9 cellular contexts compared by ENCODE assay signal in the genomic region with DNA sequence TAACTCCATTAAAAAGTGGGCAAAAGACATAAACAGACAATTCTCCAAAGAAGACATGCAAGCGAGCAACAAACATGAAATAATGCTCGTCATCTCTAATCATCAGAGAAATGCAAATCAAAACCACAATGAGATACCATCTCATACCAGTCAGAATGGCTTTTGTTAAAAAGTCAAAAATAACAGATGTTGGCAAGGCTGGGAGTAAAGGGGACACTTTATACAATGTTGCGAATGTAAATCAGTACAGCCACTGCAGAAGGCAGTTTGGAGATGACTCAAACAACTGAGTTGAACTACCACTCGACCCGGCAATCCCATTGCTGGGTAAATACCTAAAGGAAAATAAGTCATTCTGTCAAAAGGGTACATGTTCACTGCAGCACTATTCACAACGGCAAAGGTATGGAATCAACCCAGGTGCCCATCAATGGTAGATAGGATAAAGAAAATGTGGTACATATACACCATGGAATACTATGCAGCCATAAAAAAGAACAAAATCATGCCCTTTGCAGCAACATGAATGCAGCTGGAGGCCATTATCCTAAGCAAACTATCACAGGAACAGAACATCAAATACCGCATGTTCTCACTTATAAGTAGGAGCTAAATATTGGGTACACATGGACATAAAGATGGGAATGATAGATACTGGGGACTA. TPM values are rescaled to one million over a fixed set of nuclear protein-coding genes. Genes with fewer than 3 reads are reported as not detected.
A peak's percentile ranks its signal among the peaks of the same experiment; 100 is the strongest.
DNase-seq lines count a peak whose midpoint lies in the region; ATAC-seq and TF ChIP-seq lines count a peak whose summit lies in the region.
"Had no signal": no experiment of that assay in that cellular context is flagged by ENCODE, and none has a peak within 500 bp of the region (broad histone marks: within the 10 kb centered on the region; RNA-seq: fewer than 3 reads in every experiment).

No MANE protein-coding gene starts in this region.

- peak; percentile 29 for DNase-seq in GM12865 (ENCODE audit: low read depth)
- DNase-seq in HT1080 (ENCODE audit: low read depth) = peak; percentile 52
- DNase-seq in naive B cell = no peak
- no peak for DNase-seq in medulla oblongata (ENCODE audit: extremely low spot score)
- no peak for DNase-seq in NCI-H510A (lab: John Stamatoyannopoulos, UW)
- no peak for DNase-seq in C1 segment of cervical spinal cord (lab: John Stamatoyannopoulos, UW)
- DNase-seq: GOT3 had no signal

- peaks cover 26% of the 10 kb centered on the region for H3K4me1 Mint-ChIP-seq in activated T-helper 17 cell treated with anti-CD3 and anti-CD28 coated beads, Interleukin-2, amount 50 U/mL, for 72 hours
- peaks cover 0 to 16% (median 5%) of the 10 kb centered on the region in 3 donors for H3K4me1 Mint-ChIP-seq in naive B cell

- TF ChIP-seq CTCF in GM12865 (IDR thresholded peaks at IDR 0.05; ENCODE audit: insufficient read depth, low read depth, low read length, missing control alignments) = no peak

- H3K27ac Mint-ChIP-seq in activated T-helper 17 cell treated with anti-CD3 and anti-CD28 coated beads, Interleukin-2, amount 50 U/mL, for 72 hours = peak overlapping the region; percentile 85
- H3K27ac Mint-ChIP-seq in naive B cell = peak overlapping the region in 5 of 6 donors; percentile 6 to 80 (median 58)

- H3K4me3 Mint-ChIP-seq in activated T-helper 17 cell treated with anti-CD3 and anti-CD28 coated beads, Interleukin-2, amount 50 U/mL, for 72 hours = peak overlapping the region; percentile 60
- no peak overlapping the region for H3K4me3 Mint-ChIP-seq in naive B cell

- ATAC-seq in activated T-helper 17 cell treated with anti-CD3 and anti-CD28 coated beads, Interleukin-2, amount 50 U/mL, for 72 hours (replicated peaks) = peak; percentile 73
- ATAC-seq in naive B cell (ENCODE audit: low read depth in 2 of 2) = peak; percentile 15 to 44
- ATAC-seq in HG03097 (IDR thresholded peaks at IDR 0.05; ENCODE audit: low FRiP score, unreplicated experiment) = no peak

- no peak overlapping the region for H3K4me3 ChIP-seq in GM12865 (ENCODE audit: low read depth, low read length)

- peaks cover 5% of the 10 kb centered on the region for H3K36me3 Mint-ChIP-seq in activated T-helper 17 cell treated with anti-CD3 and anti-CD28 coated beads, Interleukin-2, amount 50 U/mL, for 72 hours (ENCODE audit: low read depth)
- no peaks in the 10 kb centered on the region for H3K36me3 Mint-ChIP-seq in naive B cell

- H3K9me3 Mint-ChIP-seq in activated T-helper 17 cell treated with anti-CD3 and anti-CD28 coated beads, Interleukin-2, amount 50 U/mL, for 72 hours = no peaks in the 10 kb centered on the region
- peaks cover 0 to 3% (median 0%) of the 10 kb centered on the region in 7 donors for H3K9me3 Mint-ChIP-seq in naive B cell

- H3K27me3 Mint-ChIP-seq in activated T-helper 17 cell treated with anti-CD3 and anti-CD28 coated beads, Interleukin-2, amount 50 U/mL, for 72 hours = no peaks in the 10 kb centered on the region
- H3K27me3 Mint-ChIP-seq in naive B cell = no peaks in the 10 kb centered on the region

RNA-seq across cellular contexts. Expression of a gene that starts 25.9 kb away (rescaled TPM):
- total RNA-seq in HT1080 (2014; rRNA removed; shearing (Covaris generic)) = 0.59 and 1.1 TPM in 2 replicates
- 0.50 and 0.51 TPM in 2 replicates for polyA plus RNA-seq in HT1080 (2015; cell fraction: cytosol; rRNA removed)
- 0.33 and 1.1 TPM in 2 replicates for polyA plus RNA-seq in HT1080 (2015; cell fraction: nucleus; rRNA removed)
- 1 to 10 TPM in 1 of 2 donors, under 1 TPM in 1; 0.95 to 2.5 TPM for total RNA-seq in activated T-helper 17 cell treated with anti-CD3 and anti-CD28 coated beads, Interleukin-2, amount 50 U/mL, for 72 hours
- polyA plus RNA-seq in naive B cell (ENCODE audit: low read depth in 6 of 6) = under 1 TPM in 4 of 6 donors, not detected in 2; 0.15 to 0.38 (median 0.23) TPM

RNA-seq across cellular contexts. Expression of a gene that starts 33.7 kb away (rescaled TPM):
- not detected in 2 replicates for total RNA-seq in HT1080 (2014; rRNA removed; shearing (Covaris generic))
- not detected in 2 replicates for polyA plus RNA-seq in HT1080 (2015; cell fraction: cytosol; rRNA removed)
- polyA plus RNA-seq in HT1080 (2015; cell fraction: nucleus; rRNA removed) = not detected in 2 replicates
- total RNA-seq in activated T-helper 17 cell treated with anti-CD3 and anti-CD28 coated beads, Interleukin-2, amount 50 U/mL, for 72 hours = not detected
- polyA plus RNA-seq in naive B cell (ENCODE audit: low read depth in 6 of 6) = not detected

Comparison
In these comparisons a context has a peak if more than half of its experiments do, and no peak if none do; other contexts are left out.
1. DNase-seq: peak in GM12865 (single experiment) and HT1080 (single experiment); none in naive B cell (single experiment), medulla oblongata (single experiment), NCI-H510A (single experiment) and C1 segment of cervical spinal cord (0 of 14).